ENCODE assay signal across 32 cellular contexts in the genomic region with DNA sequence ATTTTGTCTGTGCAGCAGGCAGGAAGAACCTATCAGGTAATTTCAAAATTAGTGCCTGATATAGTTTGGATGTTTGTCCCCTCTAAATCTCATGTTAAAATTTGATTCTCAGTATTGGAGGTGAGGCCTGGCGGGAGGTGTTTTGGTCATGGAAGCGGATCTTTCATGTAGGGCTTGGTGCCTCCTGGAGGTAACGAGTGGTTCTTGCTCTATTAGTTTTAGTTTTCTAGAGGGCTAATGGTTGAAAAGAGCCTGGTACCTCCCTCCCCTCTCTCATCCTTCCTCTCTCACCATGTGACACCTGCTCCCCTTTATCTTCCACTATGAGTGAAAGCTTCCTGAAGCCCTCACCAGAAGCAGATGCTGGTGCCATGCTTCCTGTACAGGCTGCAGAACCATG.
"Had no signal": no experiment of that assay in that cellular context is flagged by ENCODE, and none has a peak within 500 bp of the region (broad histone marks: within the 10 kb centered on the region; RNA-seq: fewer than 3 reads in every experiment).

No MANE protein-coding gene starts in this region.

- H3K4me3 ChIP-seq: PC-9 had no signal

- H3K27ac ChIP-seq: PC-9, RWPE1, VCaP had no signal

- DNase-seq: activated CD4-positive, alpha-beta memory T cell treated with anti-CD3 and anti-CD28 coated beads, Interleukin-2, amount 10 ng/mL, durations not matched to agents 7 days and 5 days; activated CD4-positive, alpha-beta T cell treated with anti-CD3 and anti-CD28 coated beads for 1 hour; activated CD4-positive, alpha-beta T cell treated with anti-CD3 and anti-CD28 coated beads for 48 hours; activated CD4-positive, CD25-positive, alpha-beta regulatory T cell; activated CD8-positive, alpha-beta memory T cell treated with anti-CD3 and anti-CD28 coated beads for 24 hours; activated CD8-positive, alpha-beta memory T cell treated with anti-CD3 and anti-CD28 coated beads, Interleukin-2, amount 10 ng/mL, durations not matched to agents 7 days and 5 days; activated CD8-positive, alpha-beta memory T cell treated with anti-CD3 and anti-CD28 coated beads, Interleukin-2, amount 50 U/mL, for 48 hours; activated effector memory CD4-positive, alpha-beta T cell treated with Interleukin-2 at 50 U/mL for 16 hours; activated naive CD4-positive, alpha-beta T cell treated with anti-CD3 and anti-CD28 coated beads, Interleukin-2, amount 10 ng/mL, durations not matched to agents 7 days and 5 days; activated naive CD8-positive, alpha-beta T cell treated with anti-CD3 and anti-CD28 coated beads, Interleukin-2, amount 50 U/mL, for 24 hours; activated T-cell treated with anti-CD3 and anti-CD28 coated beads, Interleukin-2, amount 50 U/mL, for 48 hours; anterior cingulate cortex; caudate nucleus; cerebellar nuclear complex; Karpas-422; KBM-7; NCI-H1105; NCI-H1417 treated with DMSO at 0.1 percent for 48 hours; NCI-H1694 treated with DMSO at 0.1 percent for 48 hours; NCI-H2029 treated with DMSO at 0.1 percent for 48 hours; NCI-H2107; NCI-H226; NCI-H524 treated with DMSO at 0.1 percent for 48 hours; NCI-H774; PC-9; SIG-M5; SW 1271; T-helper 1 cell; T-helper 2 cell; T-helper 9 cell had no signal
